11 cellular contexts compared by ENCODE assay signal in the genomic region with DNA sequence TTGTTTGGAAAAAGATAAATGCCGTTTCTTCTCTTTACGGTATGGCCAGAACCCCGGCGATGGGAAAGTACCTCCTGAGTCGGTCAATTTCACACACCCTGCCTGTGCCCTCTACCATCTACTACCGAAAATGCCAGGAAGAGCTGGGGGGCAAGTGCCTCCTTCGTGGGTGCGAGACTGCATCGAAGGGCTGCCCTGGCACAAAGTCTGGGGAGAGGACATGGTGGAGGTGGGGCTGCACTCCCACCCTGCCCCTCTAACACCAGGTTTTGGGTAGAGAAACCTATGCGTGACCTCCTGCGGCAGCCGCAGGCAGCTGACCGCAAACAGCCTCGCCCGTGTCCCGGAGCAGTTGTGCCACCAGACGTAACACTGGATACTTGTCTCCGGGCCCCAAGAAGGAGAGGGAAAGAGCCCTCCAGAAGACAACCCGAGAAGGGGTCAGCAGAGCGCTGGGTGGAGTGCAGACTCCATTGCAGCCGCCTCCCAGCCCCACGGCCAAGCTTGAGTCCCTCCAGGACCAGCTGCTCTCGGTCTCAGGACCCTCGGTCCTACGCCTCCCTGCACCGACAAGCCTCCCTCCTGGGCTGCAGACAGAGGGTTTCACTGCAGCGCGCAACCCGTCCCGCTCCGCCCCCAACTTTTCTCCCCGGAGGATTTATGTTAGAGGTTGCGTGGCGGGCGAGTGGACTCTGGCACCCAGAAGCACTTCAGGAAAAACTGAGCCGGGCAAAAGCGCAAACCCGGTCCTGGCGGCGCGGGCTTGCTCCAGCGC. TPM values are rescaled to one million over a fixed set of nuclear protein-coding genes. Genes with fewer than 3 reads are reported as not detected.
DNase-seq lines count a peak whose midpoint lies in the region; ATAC-seq and TF ChIP-seq lines count a peak whose summit lies in the region.
"Had no signal": no experiment of that assay in that cellular context is flagged by ENCODE, and none has a peak within 500 bp of the region (broad histone marks: within the 10 kb centered on the region; RNA-seq: fewer than 3 reads in every experiment).

No MANE protein-coding gene starts in this region.

- peaks cover 74% of the 10 kb centered on the region for H3K27me3 Mint-ChIP-seq in activated CD4-positive, alpha-beta T cell treated with anti-CD3 and anti-CD28 coated beads, Interleukin-2, amount 10 ng/mL, durations not matched to agents 24 days and 14 days

- no peaks in the 10 kb centered on the region for H3K9me3 Mint-ChIP-seq in activated CD4-positive, alpha-beta T cell treated with anti-CD3 and anti-CD28 coated beads, Interleukin-2, amount 10 ng/mL, durations not matched to agents 24 days and 14 days
- H3K9me3 Mint-ChIP-seq: CD4-positive, alpha-beta T cell had no signal

- H3K27ac ChIP-seq in lower lobe of right lung (no peak overlapping the region), tibial artery (peak overlapping the region; percentile 95 to 96)
- H3K27ac ChIP-seq: HL-60 had no signal

- H3K27me3 ChIP-seq in lower lobe of right lung (ENCODE audit: low read depth) (peaks cover 77% of the 10 kb centered on the region), tibial artery (no peaks in the 10 kb centered on the region)

- no peaks in the 10 kb centered on the region for H3K9me3 ChIP-seq in lower lobe of right lung
- H3K9me3 ChIP-seq in tibial artery: no peaks in the 10 kb centered on the region

- TF ChIP-seq CTCF in cardiac fibroblast (IDR thresholded peaks at IDR 0.05; ENCODE audit: low read depth, low read length): no peak
- TF ChIP-seq CTCF in lower lobe of right lung (IDR thresholded peaks at IDR 0.05): no peak
- no peak for TF ChIP-seq CTCF in tibial artery (IDR thresholded peaks at IDR 0.05)
- no peak for TF ChIP-seq CTCF in GM10266 (IDR thresholded peaks at IDR 0.05; ENCODE audit: control insufficient read depth, insufficient read depth, low read depth, missing control alignments)

- peak overlapping the region; percentile 87 for H3K27ac Mint-ChIP-seq in activated CD4-positive, alpha-beta T cell treated with anti-CD3 and anti-CD28 coated beads, Interleukin-2, amount 10 ng/mL, durations not matched to agents 24 days and 14 days
- H3K27ac Mint-ChIP-seq: CD4-positive, alpha-beta T cell had no signal

- H3K4me1 ChIP-seq in lower lobe of right lung (peaks cover 21% of the 10 kb centered on the region), tibial artery (peaks cover 0 to 27% (median 12%) of the 10 kb centered on the region in 4 donors)

- H3K36me3 Mint-ChIP-seq in activated CD4-positive, alpha-beta T cell treated with anti-CD3 and anti-CD28 coated beads, Interleukin-2, amount 10 ng/mL, durations not matched to agents 24 days and 14 days (ENCODE audit: low read depth): peaks cover 3% of the 10 kb centered on the region

- H3K36me3 ChIP-seq in lower lobe of right lung (no peaks in the 10 kb centered on the region), tibial artery (no peaks in the 10 kb centered on the region)

- peaks cover 4% of the 10 kb centered on the region for H3K4me1 Mint-ChIP-seq in activated CD4-positive, alpha-beta T cell treated with anti-CD3 and anti-CD28 coated beads, Interleukin-2, amount 10 ng/mL, durations not matched to agents 24 days and 14 days

- peak overlapping the region; percentile 65 for H3K4me3 Mint-ChIP-seq in activated CD4-positive, alpha-beta T cell treated with anti-CD3 and anti-CD28 coated beads, Interleukin-2, amount 10 ng/mL, durations not matched to agents 24 days and 14 days
- H3K4me3 Mint-ChIP-seq: CD4-positive, alpha-beta T cell had no signal

- no peak for DNase-seq in activated CD4-positive, alpha-beta T cell treated with anti-CD3 and anti-CD28 coated beads, Interleukin-2, amount 10 ng/mL, durations not matched to agents 24 days and 14 days
- no peak for DNase-seq in activated CD4-positive, alpha-beta T cell treated with anti-CD3 and anti-CD28 coated beads, Interleukin-2, amount 50 U/mL, for 4 hours
- DNase-seq in cardiac fibroblast (ENCODE audit: low read depth in 2 of 2) (no peak), lower lobe of right lung (no peak), tibial artery (peak; percentile 51 to 82), NCI-H1048 (lab: John Stamatoyannopoulos, UW) (no peak), GM10266 (ENCODE audit: extremely low spot score) (no peak)
- DNase-seq: activated gamma-delta T cell treated with Interleukin-2 at 50 U/mL for 16 hours; CD4-positive, alpha-beta T cell had no signal

- ATAC-seq in lower lobe of right lung: peak in 1 of 2 donors; percentile 16
- ATAC-seq in GM21515 (IDR thresholded peaks at IDR 0.05; ENCODE audit: unreplicated experiment): no peak

- intact Hi-C loops in activated CD4-positive, alpha-beta T cell treated with anti-CD3 and anti-CD28 coated beads, Interleukin-2, amount 10 ng/mL, durations not matched to agents 24 days and 14 days (cut with micrococcal nuclease): no loop called here
- intact Hi-C loops in lower lobe of right lung (cut with DNase I) (no loop called here), tibial artery (cut with DNase I; ENCODE audit: low total_unique reads) (loop anchor here (5.0 kb wide), 3 partner anchors 51 to 259 kb away; partner anchors contain the start of gene PPIC)

- H3K4me3 ChIP-seq in cardiac fibroblast (replicated peaks in 1 of 2; ENCODE audit: low read depth in 2 of 2, low read length in 2 of 2) (peak overlapping the region; percentile 54 to 60), lower lobe of right lung (peak overlapping the region; percentile 46), tibial artery (peak overlapping the region; percentile 69 to 90)

RNA-seq across cellular contexts. Expression of gene PRDM6, which starts 0.8 kb away (rescaled TPM):
- total RNA-seq in activated CD4-positive, alpha-beta T cell treated with anti-CD3 and anti-CD28 coated beads, Interleukin-2, amount 10 ng/mL, durations not matched to agents 24 days and 14 days: not detected in 2 replicates
- total RNA-seq in lower lobe of right lung: 6.7 TPM
- total RNA-seq: CD4-positive, alpha-beta T cell had no signal

RNA-seq across cellular contexts. Expression of gene PPIC, which starts 51.7 kb away (rescaled TPM):
- not detected in 2 replicates for total RNA-seq in activated CD4-positive, alpha-beta T cell treated with anti-CD3 and anti-CD28 coated beads, Interleukin-2, amount 10 ng/mL, durations not matched to agents 24 days and 14 days
- 39.5 TPM for total RNA-seq in lower lobe of right lung
- total RNA-seq: CD4-positive, alpha-beta T cell had no signal

Comparison
In these comparisons a context has a peak if more than half of its experiments do, and no peak if none do; other contexts are left out.
1. DNase-seq: peak in tibial artery (2 of 2); none in activated CD4-positive, alpha-beta T cell treated with anti-CD3 and anti-CD28 coated beads, Interleukin-2, amount 10 ng/mL, durations not matched to agents 24 days and 14 days (single experiment), activated CD4-positive, alpha-beta T cell treated with anti-CD3 and anti-CD28 coated beads, Interleukin-2, amount 50 U/mL, for 4 hours (0 of 2), cardiac fibroblast (0 of 2), lower lobe of right lung (single experiment), NCI-H1048 (single experiment) and GM10266 (single experiment).
2. RNA of gene PPIC, which starts 51.7 kb away (total RNA-seq): 39.5 TPM in lower lobe of right lung (single experiment); not detected in activated CD4-positive, alpha-beta T cell treated with anti-CD3 and anti-CD28 coated beads, Interleukin-2, amount 10 ng/mL, durations not matched to agents 24 days and 14 days; every median in the first group is over 10 times any median in the second.
3. Peak in every context shown above with its lines, with median percentiles within 50 percentile points of each other: H3K4me3 ChIP-seq.